In the genomic region with DNA sequence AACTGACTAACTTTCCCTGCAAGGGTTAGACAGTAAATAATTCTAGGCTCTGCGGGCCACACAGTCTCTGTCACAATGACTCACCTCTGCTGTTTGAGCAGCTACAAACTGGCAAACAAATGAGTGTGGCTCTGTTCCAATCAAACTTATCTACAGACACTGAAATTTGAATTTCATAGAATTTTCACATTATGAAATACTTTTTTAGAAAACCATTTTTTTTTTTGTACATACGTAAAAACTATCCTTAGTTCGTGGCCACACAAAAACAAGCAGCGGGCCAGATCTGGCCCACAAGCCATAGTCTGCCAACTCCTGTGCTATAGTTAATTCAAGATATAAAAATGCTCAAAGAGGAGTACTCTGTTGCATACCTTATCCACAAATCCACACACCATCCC, we compare ENCODE assay signal across 8 cellular contexts. TPM values are rescaled to one million over a fixed set of nuclear protein-coding genes. Genes with fewer than 3 reads are reported as not detected.
A peak's percentile ranks its signal among the peaks of the same experiment; 100 is the strongest.
DNase-seq lines count a peak whose midpoint lies in the region; ATAC-seq and TF ChIP-seq lines count a peak whose summit lies in the region.

No MANE protein-coding gene starts in this region.

- H3K9me3 Mint-ChIP-seq in activated CD4-positive, alpha-beta memory T cell treated with anti-CD3 and anti-CD28 coated beads for 36 hours = no peaks in the 10 kb centered on the region

- H3K36me3 ChIP-seq in HUES6 (ENCODE audit: control insufficient read depth, insufficient read depth, low read length) = no peaks in the 10 kb centered on the region

- H3K27ac Mint-ChIP-seq in activated CD4-positive, alpha-beta memory T cell treated with anti-CD3 and anti-CD28 coated beads for 36 hours = peak overlapping the region; percentile 99

- POLR2A ChIA-PET in activated CD4-positive, alpha-beta memory T cell treated with anti-CD3 and anti-CD28 coated beads for 36 hours (lab: Charles Lee) = interaction anchor here (1.0 to 4.1 kb wide), 12 partner anchors 9 to 57 kb away, joined by 3 to 39 read pairs (median 12); a partner anchor contains a TSS

- H3K27me3 ChIP-seq in HUES6 (ENCODE audit: control insufficient read depth, insufficient read depth, low read length) = no peaks in the 10 kb centered on the region

- H3K36me3 Mint-ChIP-seq in activated CD4-positive, alpha-beta memory T cell treated with anti-CD3 and anti-CD28 coated beads for 36 hours = no peaks in the 10 kb centered on the region

- H3K4me1 Mint-ChIP-seq in activated CD4-positive, alpha-beta memory T cell treated with anti-CD3 and anti-CD28 coated beads for 36 hours (ENCODE audit: low read depth) = peaks cover 88% of the 10 kb centered on the region

- ATAC-seq in stimulated activated naive CD8-positive, alpha-beta T cell treated with anti-CD3 and anti-CD28 coated beads, Interleukin-15, Interleukin-2, amounts not matched to agents 100 U/mL and 50 U/mL, for 24 hours = peak; percentile 51
- no peak for ATAC-seq in GM19463 (IDR thresholded peaks at IDR 0.05; ENCODE audit: unreplicated experiment)

- CTCF ChIA-PET in activated CD4-positive, alpha-beta memory T cell treated with anti-CD3 and anti-CD28 coated beads for 36 hours (lab: Charles Lee) = interaction anchor here (0.7 to 2.0 kb wide), 9 partner anchors 8 to 308 kb away, joined by 3 to 8 read pairs (median 5); no protein-coding TSS in a partner anchor

- H3K9ac ChIP-seq in HUES6 (ENCODE audit: low read length) = no peak overlapping the region

- peak overlapping the region; percentile 65 for H3K4me3 Mint-ChIP-seq in activated CD4-positive, alpha-beta memory T cell treated with anti-CD3 and anti-CD28 coated beads for 36 hours

- intact Hi-C loops in activated CD4-positive, alpha-beta memory T cell treated with anti-CD3 and anti-CD28 coated beads for 36 hours (cut with micrococcal nuclease) = loop anchor here (1.0 to 10.0 kb wide), 9 partner anchors 12 to 437 kb away; a partner anchor contains a TSS

- no peaks in the 10 kb centered on the region for H3K9me3 ChIP-seq in HUES6 (ENCODE audit: control insufficient read depth, insufficient read depth, low read depth, low read length)

- H3K4me3 ChIP-seq in HUES6 (ENCODE audit: low read depth, low read length) = no peak overlapping the region
- no peak overlapping the region for H3K4me3 ChIP-seq in fibroblast of pulmonary artery (replicated peaks; ENCODE audit: low read depth, low read length)

- TF ChIP-seq CTCF in fibroblast of pulmonary artery (IDR thresholded peaks at IDR 0.05; ENCODE audit: low read length, missing control alignments) = no peak

- no peaks in the 10 kb centered on the region for H3K27me3 Mint-ChIP-seq in activated CD4-positive, alpha-beta memory T cell treated with anti-CD3 and anti-CD28 coated beads for 36 hours

- H3K27ac ChIP-seq in HUES6 (ENCODE audit: low read depth, low read length) = 0 out of 2 replicates have a peak overlapping the region, but pooled peaks have one; percentile 41

- DNase-seq in AG08395 (ENCODE audit: low spot score) = peak; percentile 74
- peak; percentile 74 for DNase-seq in activated CD4-positive, alpha-beta memory T cell treated with anti-CD3 and anti-CD28 coated beads for 36 hours
- DNase-seq in fibroblast of pulmonary artery (ENCODE audit: low read depth) = peak; percentile 87
- DNase-seq in stimulated activated naive CD8-positive, alpha-beta T cell treated with anti-CD3 and anti-CD28 coated beads, Interleukin-15, Interleukin-2, amounts not matched to agents 100 U/mL and 50 U/mL, for 24 hours = peak; percentile 40
- DNase-seq in NCI-H2081 (lab: John Stamatoyannopoulos, UW) = no peak
- DNase-seq in NCI-H345 treated with DMSO at 0.1 percent for 48 hours (lab: John Stamatoyannopoulos, UW; ENCODE audit: unreplicated experiment) = no peak

- H3K4me1 ChIP-seq in HUES6 (ENCODE audit: control insufficient read depth, insufficient read depth, low read length) = peaks cover 36% of the 10 kb centered on the region

RNA-seq across cellular contexts. Expression of a gene that starts 32.6 kb away (rescaled TPM):
- total RNA-seq in activated CD4-positive, alpha-beta memory T cell treated with anti-CD3 and anti-CD28 coated beads for 36 hours = 100 to 1,000 TPM; 107 to 108 TPM

Comparison
In these comparisons a context has a peak if more than half of its experiments do, and no peak if none do; other contexts are left out.
1. DNase-seq: peak in AG08395 (single experiment), activated CD4-positive, alpha-beta memory T cell treated with anti-CD3 and anti-CD28 coated beads for 36 hours (single experiment), fibroblast of pulmonary artery (single experiment) and stimulated activated naive CD8-positive, alpha-beta T cell treated with anti-CD3 and anti-CD28 coated beads, Interleukin-15, Interleukin-2, amounts not matched to agents 100 U/mL and 50 U/mL, for 24 hours (single experiment); none in NCI-H2081 (0 of 2) and NCI-H345 treated with DMSO at 0.1 percent for 48 hours (single experiment).